ENCODE assay signal across 8 cellular contexts in genomic region chr1:182841368-182841988, GRCh38. TPM values are rescaled to one million over a fixed set of nuclear protein-coding genes. Genes with fewer than 3 reads are reported as not detected.
DNase-seq lines count a peak whose midpoint lies in the region; ATAC-seq and TF ChIP-seq lines count a peak whose summit lies in the region.

No MANE protein-coding gene starts in this region.

- TF ChIP-seq POLR2A in breast epithelium (IDR thresholded peaks at IDR 0.05), result no peak
- TF ChIP-seq POLR2A in gastrocnemius medialis (IDR thresholded peaks at IDR 0.05), result no peak

- in situ Hi-C loops in gastrocnemius medialis (cut with MboI; ENCODE audit: low sequenced_read_pairs in 4 of 4), result loop anchor here in 1 of 4 donors (25.0 kb wide), 1 partner anchor 271 kb away; no protein-coding TSS in a partner anchor

- no peaks in the 10 kb centered on the region for H3K9me3 Mint-ChIP-seq in natural killer cell treated with Interleukin-12 subunit alpha and Interleukin-12 subunit beta and Interleukin-15 and Interleukin-18, amount 100 ng/mL, for 72 hours

- peaks cover 69% of the 10 kb centered on the region for H3K79me2 ChIP-seq in Loucy (ENCODE audit: insufficient read depth, low read length)

- no peak for TF ChIP-seq CTCF in Loucy (conservative IDR thresholded peaks at IDR 0.05; ENCODE audit: low read length)
- TF ChIP-seq CTCF in breast epithelium (IDR thresholded peaks at IDR 0.05), result no peak
- no peak for TF ChIP-seq CTCF in gastrocnemius medialis (IDR thresholded peaks at IDR 0.05 in 4 of 5, conservative IDR thresholded peaks at IDR 0.05 in 1 of 5)

- peak; percentile 38 for DNase-seq in EH (ENCODE audit: low read depth)
- no peak for DNase-seq in breast epithelium (ENCODE audit: low spot score in 2 of 2)
- DNase-seq in natural killer cell treated with Interleukin-12 subunit alpha and Interleukin-12 subunit beta and Interleukin-15 and Interleukin-18, amount 100 ng/mL, for 72 hours (ENCODE audit: low spot score), result no peak
- DNase-seq in OCI-M2 (lab: John Stamatoyannopoulos, UW; ENCODE audit: unreplicated experiment), result no peak
- no peak for DNase-seq in gastrocnemius medialis

- peak overlapping the region; percentile 72 for H3K9ac ChIP-seq in Loucy (ENCODE audit: low read depth, low read length, poor library complexity, severe bottlenecking)

- H3K9me3 ChIP-seq in Loucy (ENCODE audit: insufficient read depth, low read depth, low read length) (no peaks in the 10 kb centered on the region), breast epithelium (no peaks in the 10 kb centered on the region), gastrocnemius medialis (no peaks in the 10 kb centered on the region)

- H3K9me2 ChIP-seq in Loucy (replicated peaks; ENCODE audit: low read depth, low read length), result no peaks in the 10 kb centered on the region

- no peaks in the 10 kb centered on the region for H3K27me3 Mint-ChIP-seq in natural killer cell treated with Interleukin-12 subunit alpha and Interleukin-12 subunit beta and Interleukin-15 and Interleukin-18, amount 100 ng/mL, for 72 hours

- H2AFZ ChIP-seq in Loucy (ENCODE audit: low read length), result no peak overlapping the region

- 0 out of 2 replicates have a peak, but pooled peaks cover 2% of the 10 kb centered on the region for H3F3A ChIP-seq in Loucy (ENCODE audit: low read depth)

- peak overlapping the region; percentile 85 to 96 for H3K27ac Mint-ChIP-seq in natural killer cell treated with Interleukin-12 subunit alpha and Interleukin-12 subunit beta and Interleukin-15 and Interleukin-18, amount 100 ng/mL, for 72 hours

- peak overlapping the region; percentile 83 for H3K4me2 ChIP-seq in Loucy (ENCODE audit: low read depth, low read length, poor library complexity, severe bottlenecking)

- peaks cover 35% of the 10 kb centered on the region for H3K36me3 ChIP-seq in Loucy (ENCODE audit: insufficient read depth, low read length)
- no peaks in the 10 kb centered on the region for H3K36me3 ChIP-seq in breast epithelium
- peaks cover 0 to 38% of the 10 kb centered on the region in 2 donors for H3K36me3 ChIP-seq in gastrocnemius medialis

- no peaks in the 10 kb centered on the region for H3K27me3 ChIP-seq in Loucy (ENCODE audit: insufficient read depth, low read length, poor library complexity, severe bottlenecking)
- H3K27me3 ChIP-seq in breast epithelium, result no peaks in the 10 kb centered on the region
- no peaks in the 10 kb centered on the region for H3K27me3 ChIP-seq in gastrocnemius medialis

- peaks cover 69% of the 10 kb centered on the region for H4K20me1 ChIP-seq in Loucy (ENCODE audit: insufficient read depth, low read length, poor library complexity, severe bottlenecking)

- peak overlapping the region; percentile 79 for H3K4me3 ChIP-seq in Loucy (ENCODE audit: low read length, poor library complexity, severe bottlenecking)
- peak overlapping the region in 2 of 3 donors; percentile 79 to 86 for H3K4me3 ChIP-seq in breast epithelium
- H3K4me3 ChIP-seq in gastrocnemius medialis, result peak overlapping the region in 2 of 4 donors; percentile 93 to 97

- H3K4me3 Mint-ChIP-seq in natural killer cell treated with Interleukin-12 subunit alpha and Interleukin-12 subunit beta and Interleukin-15 and Interleukin-18, amount 100 ng/mL, for 72 hours, result peak overlapping the region; percentile 96

- peaks cover 42 to 46% of the 10 kb centered on the region in 2 donors for H3K4me1 Mint-ChIP-seq in natural killer cell treated with Interleukin-12 subunit alpha and Interleukin-12 subunit beta and Interleukin-15 and Interleukin-18, amount 100 ng/mL, for 72 hours (ENCODE audit: low read depth in 2 of 2)

- peaks cover 13% of the 10 kb centered on the region for H3K36me3 Mint-ChIP-seq in natural killer cell treated with Interleukin-12 subunit alpha and Interleukin-12 subunit beta and Interleukin-15 and Interleukin-18, amount 100 ng/mL, for 72 hours

- H3K27ac ChIP-seq in breast epithelium, result no peak overlapping the region
- H3K27ac ChIP-seq in gastrocnemius medialis, result peak overlapping the region in 2 of 4 donors; percentile 84 to 98

- intact Hi-C loops in breast epithelium (cut with DNase I; ENCODE audit: low total_unique reads) (no loop called here), gastrocnemius medialis (cut with DNase I; ENCODE audit: low total_unique reads) (no loop called here)

- H3K4me1 ChIP-seq in Loucy (ENCODE audit: insufficient read depth, low read length, poor library complexity, severe bottlenecking) (peaks cover 52% of the 10 kb centered on the region), breast epithelium (no peaks in the 10 kb centered on the region), gastrocnemius medialis (peaks cover 29 to 41% of the 10 kb centered on the region in 2 donors)

- no peak for ATAC-seq in natural killer cell treated with Interleukin-12 subunit alpha and Interleukin-12 subunit beta and Interleukin-15 and Interleukin-18, amount 100 ng/mL, for 72 hours
- ATAC-seq in gastrocnemius medialis, result no peak
- no peak for ATAC-seq in HG03108 (IDR thresholded peaks at IDR 0.05; ENCODE audit: unreplicated experiment)
- ATAC-seq in HG02610 (IDR thresholded peaks at IDR 0.05; ENCODE audit: unreplicated experiment), result no peak

RNA-seq across cellular contexts. Expression of gene DHX9, which starts 2.3 kb away (rescaled TPM):
- total RNA-seq in breast epithelium (100 to 1,000 TPM in 2 of 3 donors, 10 to 100 TPM in 1; 89.3 to 173 (median 134) TPM), gastrocnemius medialis (10 to 100 TPM; 37.7 to 58.8 (median 48.4) TPM)
- 100 to 1,000 TPM; 217 to 247 TPM for total RNA-seq in natural killer cell treated with Interleukin-12 subunit alpha and Interleukin-12 subunit beta and Interleukin-15 and Interleukin-18, amount 100 ng/mL, for 72 hours

RNA-seq across cellular contexts. Expression of gene NPL, which starts 51.9 kb away (rescaled TPM):
- total RNA-seq in breast epithelium, result 10 to 100 TPM in 2 of 3 donors, 1 to 10 TPM in 1; 8.2 to 20.6 (median 19.3) TPM
- total RNA-seq in natural killer cell treated with Interleukin-12 subunit alpha and Interleukin-12 subunit beta and Interleukin-15 and Interleukin-18, amount 100 ng/mL, for 72 hours, result 1 to 10 TPM; 3.4 to 5.3 TPM
- 1 to 10 TPM; 2.7 to 6.5 (median 4.3) TPM for total RNA-seq in gastrocnemius medialis
